In genomic region chr2:1802469-1803216, GRCh38 we compare ENCODE assay signal across 1 cellular context.
TF ChIP-seq lines count a peak whose summit lies in the region.

No MANE protein-coding gene starts in this region.

TF ChIP-seq in HepG2, 621 proteins besides CTCF, POLR2A, EP300 and RAD21 (continued from another document):
- no peak for TF ChIP-seq ZNF704 (CRISPR knock-in tag; IDR thresholded peaks at IDR 0.05; ENCODE audit: borderline replicate concordance)
